8 cellular contexts compared by ENCODE assay signal in the genomic region with DNA sequence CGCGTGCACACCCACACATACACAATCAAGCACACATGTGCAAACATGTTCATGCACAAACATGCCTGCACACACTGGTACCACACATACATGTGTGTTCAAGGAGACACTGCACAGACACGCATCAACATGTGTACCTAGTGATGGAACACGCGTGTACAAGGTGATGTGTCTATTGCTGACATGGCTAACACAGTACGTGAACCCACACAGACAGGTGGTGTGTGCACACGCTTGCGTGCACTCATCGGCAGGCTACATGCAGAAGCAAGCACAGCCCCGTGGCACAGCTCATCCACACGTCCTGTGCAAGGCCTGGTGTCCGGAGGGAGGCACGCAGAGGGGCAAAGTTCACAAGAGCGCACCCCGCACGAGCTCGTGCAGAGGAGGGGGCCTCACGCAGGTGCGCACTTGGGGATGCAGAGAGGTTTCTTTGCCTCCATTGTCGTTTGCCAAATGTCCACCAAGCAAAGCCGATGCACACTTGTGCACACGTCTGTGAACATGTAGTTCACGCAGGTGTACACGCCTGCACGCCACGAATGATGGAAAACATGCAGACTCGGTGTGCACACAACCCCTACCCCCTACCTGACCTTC. TPM values are rescaled to one million over a fixed set of nuclear protein-coding genes. Genes with fewer than 3 reads are reported as not detected.
DNase-seq lines count a peak whose midpoint lies in the region; ATAC-seq lines count a peak whose summit lies in the region.

No MANE protein-coding gene starts in this region.

- no peaks in the 10 kb centered on the region for H3K9me3 Mint-ChIP-seq in activated CD8-positive, alpha-beta T cell treated with anti-CD3 and anti-CD28 coated beads, Interleukin-2, amount 10 ng/mL, durations not matched to agents 7 days and 5 days (ENCODE audit: insufficient read depth)

- POLR2A ChIA-PET in activated CD8-positive, alpha-beta T cell treated with anti-CD3 and anti-CD28 coated beads, Interleukin-2, amount 10 ng/mL, durations not matched to agents 7 days and 5 days (lab: Charles Lee): no interaction called here

- ATAC-seq in activated CD8-positive, alpha-beta T cell treated with anti-CD3 and anti-CD28 coated beads, Interleukin-2, amount 10 ng/mL, durations not matched to agents 7 days and 5 days: no peak
- no peak for ATAC-seq in GM18907 (IDR thresholded peaks at IDR 0.05; ENCODE audit: unreplicated experiment)

- peak overlapping the region; percentile 37 to 51 for H3K9ac ChIP-seq in stomach smooth muscle (ENCODE audit: low read length in 2 of 2)

- H3K27ac ChIP-seq in stomach smooth muscle (ENCODE audit: low read length): no peak overlapping the region

- CTCF ChIA-PET in activated CD8-positive, alpha-beta T cell treated with anti-CD3 and anti-CD28 coated beads, Interleukin-2, amount 10 ng/mL, durations not matched to agents 7 days and 5 days (lab: Charles Lee): interaction anchor here (1.0 kb wide), 1 partner anchor 184 kb away, joined by 4 read pairs; no protein-coding TSS in a partner anchor

- DNase-seq in NCI-H2171 treated with DMSO at 0.1 percent for 48 hours (lab: John Stamatoyannopoulos, UW) (peak; percentile 54), NCI-H2171 (lab: John Stamatoyannopoulos, UW) (no peak), DMS153 treated with DMSO at 0.1 percent for 48 hours (lab: John Stamatoyannopoulos, UW; ENCODE audit: unreplicated experiment) (no peak), NCI-H774 (lab: John Stamatoyannopoulos, UW) (no peak)
- no peak for DNase-seq in activated CD8-positive, alpha-beta T cell treated with anti-CD3 and anti-CD28 coated beads, Interleukin-2, amount 10 ng/mL, durations not matched to agents 7 days and 5 days

- no peaks in the 10 kb centered on the region for H3K27me3 Mint-ChIP-seq in activated CD8-positive, alpha-beta T cell treated with anti-CD3 and anti-CD28 coated beads, Interleukin-2, amount 10 ng/mL, durations not matched to agents 7 days and 5 days (ENCODE audit: low read depth)

- peak overlapping the region; percentile 95 for H3K27ac Mint-ChIP-seq in activated CD8-positive, alpha-beta T cell treated with anti-CD3 and anti-CD28 coated beads, Interleukin-2, amount 10 ng/mL, durations not matched to agents 7 days and 5 days

- H3K4me1 Mint-ChIP-seq in activated CD8-positive, alpha-beta T cell treated with anti-CD3 and anti-CD28 coated beads, Interleukin-2, amount 10 ng/mL, durations not matched to agents 7 days and 5 days (ENCODE audit: low read depth): peaks cover 23% of the 10 kb centered on the region

- peak overlapping the region; percentile 84 for H3K4me3 Mint-ChIP-seq in activated CD8-positive, alpha-beta T cell treated with anti-CD3 and anti-CD28 coated beads, Interleukin-2, amount 10 ng/mL, durations not matched to agents 7 days and 5 days

- H3K9me3 ChIP-seq in iPS-18c (ENCODE audit: control insufficient read depth, insufficient read depth, low read length): no peaks in the 10 kb centered on the region
- no peaks in the 10 kb centered on the region for H3K9me3 ChIP-seq in stomach smooth muscle (ENCODE audit: control insufficient read depth in 2 of 2, low read length in 2 of 2)

- peaks cover 5 to 9% of the 10 kb centered on the region in 2 donors for H3K36me3 ChIP-seq in stomach smooth muscle (ENCODE audit: control insufficient read depth in 2 of 2, insufficient read depth in 2 of 2, low read length in 2 of 2)

- H3K4me1 ChIP-seq in stomach smooth muscle (ENCODE audit: control insufficient read depth, insufficient read depth, low read length): peaks cover 57% of the 10 kb centered on the region

- H3K27me3 ChIP-seq in stomach smooth muscle (ENCODE audit: control insufficient read depth in 1 of 2, insufficient read depth in 2 of 2, low read length in 2 of 2): no peaks in the 10 kb centered on the region

- H3K4me3 ChIP-seq in iPS-18c (ENCODE audit: insufficient read depth, low read depth, low read length): peak overlapping the region; percentile 53
- peak overlapping the region; percentile 75 to 83 for H3K4me3 ChIP-seq in stomach smooth muscle (ENCODE audit: low read length in 2 of 2)

- peaks cover 6% of the 10 kb centered on the region for H3K36me3 Mint-ChIP-seq in activated CD8-positive, alpha-beta T cell treated with anti-CD3 and anti-CD28 coated beads, Interleukin-2, amount 10 ng/mL, durations not matched to agents 7 days and 5 days (ENCODE audit: low read depth)

RNA-seq across cellular contexts. Expression of a gene that starts 1.0 kb away (rescaled TPM):
- 10 to 100 TPM; 65.2 to 87.3 TPM for total RNA-seq in activated CD8-positive, alpha-beta T cell treated with anti-CD3 and anti-CD28 coated beads, Interleukin-2, amount 10 ng/mL, durations not matched to agents 7 days and 5 days

RNA-seq across cellular contexts. Expression of a gene that starts 1.6 kb away (rescaled TPM):
- 10 to 100 TPM; 24.0 to 26.2 TPM for total RNA-seq in activated CD8-positive, alpha-beta T cell treated with anti-CD3 and anti-CD28 coated beads, Interleukin-2, amount 10 ng/mL, durations not matched to agents 7 days and 5 days

RNA-seq across cellular contexts. Expression of a gene that starts 17.7 kb away (rescaled TPM):
- 100 to 1,000 TPM; 120 to 134 TPM for total RNA-seq in activated CD8-positive, alpha-beta T cell treated with anti-CD3 and anti-CD28 coated beads, Interleukin-2, amount 10 ng/mL, durations not matched to agents 7 days and 5 days

RNA-seq across cellular contexts. Expression of a gene that starts 17.8 kb away (rescaled TPM):
- 10 to 100 TPM; 18.5 to 21.4 TPM for total RNA-seq in activated CD8-positive, alpha-beta T cell treated with anti-CD3 and anti-CD28 coated beads, Interleukin-2, amount 10 ng/mL, durations not matched to agents 7 days and 5 days

RNA-seq across cellular contexts. Expression of a gene that starts 24.3 kb away (rescaled TPM):
- 1 to 10 TPM in 1 of 2 experiments, under 1 TPM in 1; 0.78 to 1.2 TPM for total RNA-seq in activated CD8-positive, alpha-beta T cell treated with anti-CD3 and anti-CD28 coated beads, Interleukin-2, amount 10 ng/mL, durations not matched to agents 7 days and 5 days
